1 cellular context compared by ENCODE assay signal in the genomic region with DNA sequence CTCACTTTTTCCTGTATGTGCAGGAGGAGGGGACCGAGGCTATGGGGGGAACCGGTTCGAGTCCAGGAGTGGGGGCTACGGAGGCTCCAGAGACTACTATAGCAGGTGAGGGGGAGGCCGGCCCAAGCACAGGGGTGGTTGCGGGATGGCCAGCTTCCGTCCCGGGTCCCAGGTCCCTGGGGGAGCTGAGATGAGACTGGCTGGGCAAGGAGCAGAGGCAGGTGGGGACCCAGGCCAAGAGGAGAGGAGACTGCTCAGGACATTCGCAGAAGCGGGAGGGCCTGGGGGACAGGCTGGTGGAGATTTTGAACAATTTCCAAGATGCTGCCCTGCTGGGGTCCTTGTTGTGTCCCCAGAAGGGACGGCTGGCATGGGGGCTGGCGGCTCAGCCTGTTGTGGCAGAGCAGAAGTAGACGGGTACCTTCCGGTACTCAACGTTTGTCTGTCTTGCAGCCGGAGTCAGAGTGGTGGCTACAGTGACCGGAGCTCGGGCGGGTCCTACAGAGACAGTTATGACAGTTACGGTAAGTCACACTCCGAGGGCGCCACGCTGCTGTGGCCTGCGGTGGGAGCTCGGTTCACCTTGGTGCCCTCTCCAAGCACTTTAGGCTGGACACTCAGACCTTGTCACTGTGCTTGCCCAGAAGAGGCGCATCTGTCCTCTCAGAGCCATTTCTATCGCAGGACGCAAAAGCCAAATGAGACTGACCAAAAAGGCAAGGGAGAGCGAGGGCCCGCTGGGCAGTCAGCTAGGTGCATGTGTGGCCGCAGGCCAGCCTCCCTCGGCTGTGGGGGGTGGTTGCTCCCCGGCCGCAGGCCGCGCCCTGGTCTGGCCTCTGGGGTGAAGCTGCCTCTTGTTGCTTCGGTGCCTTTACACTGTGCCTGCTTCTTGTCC.
TF ChIP-seq lines count a peak whose summit lies in the region.

No MANE protein-coding gene starts in this region.

TF ChIP-seq in GM12878, 131 proteins besides CTCF, POLR2A, EP300 and RAD21:
- TF ChIP-seq POLR2AphosphoS5 (IDR thresholded peaks at IDR 0.05; ENCODE audit: low read length) (peak; percentile 23; the same call in 1 of the 2 replicates), EED (IDR thresholded peaks at IDR 0.05; ENCODE audit: low read depth) (no peak), ZNF24 (IDR thresholded peaks at IDR 0.05) (no peak), SP1 (IDR thresholded peaks at IDR 0.05; ENCODE audit: low read depth, low read length) (no peak), E2F8 (IDR thresholded peaks at IDR 0.05; ENCODE audit: low read depth, partially characterized antibody) (no peak), CREM (IDR thresholded peaks at IDR 0.05; ENCODE audit: low read depth) (no peak), E2F4 (IDR thresholded peaks at IDR 0.05; ENCODE audit: low read depth, low read length) (no peak), RUNX3 (IDR thresholded peaks at IDR 0.05; ENCODE audit: low read length) (no peak), PKNOX1 (IDR thresholded peaks at IDR 0.05) (no peak)
